13 cellular contexts compared by ENCODE assay signal in genomic region chr14:24397639-24398297, GRCh38. TPM values are rescaled to one million over a fixed set of nuclear protein-coding genes. Genes with fewer than 3 reads are reported as not detected.
DNase-seq lines count a peak whose midpoint lies in the region; ATAC-seq and TF ChIP-seq lines count a peak whose summit lies in the region.
"Had no signal": no experiment of that assay in that cellular context is flagged by ENCODE, and none has a peak within 500 bp of the region (broad histone marks: within the 10 kb centered on the region; RNA-seq: fewer than 3 reads in every experiment).

No MANE protein-coding gene starts in this region.

- H3K4me3 ChIP-seq in heart right ventricle (peak overlapping the region in 6 of 10 donors; percentile 49 to 83 (median 78)), esophagus squamous epithelium (peak overlapping the region in 2 of 4 donors; percentile 76 to 77), osteoblast (ENCODE audit: insufficient read depth, low read length) (no peak overlapping the region), vagina (peak overlapping the region; percentile 69 to 79)
- H3K4me3 ChIP-seq: MG63 had no signal

- no peaks in the 10 kb centered on the region for H3K9me3 ChIP-seq in heart right ventricle
- no peaks in the 10 kb centered on the region for H3K9me3 ChIP-seq in esophagus squamous epithelium
- no peaks in the 10 kb centered on the region for H3K9me3 ChIP-seq in osteoblast (ENCODE audit: low read depth, low read length)
- H3K9me3 ChIP-seq in vagina: no peaks in the 10 kb centered on the region
- H3K9me3 ChIP-seq: adrenal gland, MG63 had no signal

- H3K27ac ChIP-seq in heart right ventricle (peak overlapping the region; percentile 67 to 90 (median 86)), esophagus squamous epithelium (peak overlapping the region; percentile 83 to 91 (median 88)), osteoblast (ENCODE audit: low read depth, low read length) (no peak overlapping the region), vagina (peak overlapping the region; percentile 91)

- no peak for TF ChIP-seq CTCF in heart right ventricle (IDR thresholded peaks at IDR 0.05)
- no peak for TF ChIP-seq CTCF in esophagus squamous epithelium (IDR thresholded peaks at IDR 0.05)
- TF ChIP-seq CTCF in osteoblast (IDR thresholded peaks at IDR 0.05; ENCODE audit: extremely low read depth, low read depth, low read length): no peak
- no peak for TF ChIP-seq CTCF in vagina (IDR thresholded peaks at IDR 0.05)

- H2AFZ ChIP-seq in osteoblast (ENCODE audit: low read length): no peak overlapping the region

- H3K4me2 ChIP-seq in osteoblast (ENCODE audit: insufficient read depth, low read length): peak overlapping the region; percentile 9

- ATAC-seq in heart right ventricle: peak in 3 of 8 donors; percentile 5 to 15 (median 13)
- no peak for ATAC-seq in stimulated activated naive CD8-positive, alpha-beta T cell treated with anti-CD3 and anti-CD28 coated beads, Interleukin-15, Interleukin-2, amounts not matched to agents 100 U/mL and 50 U/mL, for 24 hours
- ATAC-seq: stimulated activated effector memory CD8-positive, alpha-beta T cell treated with anti-CD3 and anti-CD28 coated beads, Interleukin-12 subunit alpha, Interleukin-12 subunit beta, amount 100 ng/mL, for 72 hours had no signal

- TF ChIP-seq POLR2A in esophagus squamous epithelium (IDR thresholded peaks at IDR 0.05) (no peak), vagina (IDR thresholded peaks at IDR 0.05) (no peak)

- H3K27me3 ChIP-seq in heart right ventricle: no peaks in the 10 kb centered on the region
- H3K27me3 ChIP-seq in esophagus squamous epithelium: no peaks in the 10 kb centered on the region
- no peaks in the 10 kb centered on the region for H3K27me3 ChIP-seq in osteoblast (ENCODE audit: insufficient read depth, low read length)
- no peaks in the 10 kb centered on the region for H3K27me3 ChIP-seq in vagina
- H3K27me3 ChIP-seq: adrenal gland, MG63 had no signal

- DNase-seq in heart right ventricle (no peak), cardiac septum (ENCODE audit: low spot score) (no peak), esophagus squamous epithelium (lab: John Stamatoyannopoulos, UW) (no peak), osteoblast (ENCODE audit: insufficient read length, low spot score, missing footprints) (no peak), vagina (ENCODE audit: extremely low spot score in 2 of 2) (no peak), NCI-H187 treated with DMSO at 0.1 percent for 48 hours (lab: John Stamatoyannopoulos, UW) (no peak), middle frontal gyrus (ENCODE audit: extremely low spot score, low spot score) (no peak)
- no peak for DNase-seq in stimulated activated naive CD8-positive, alpha-beta T cell treated with anti-CD3 and anti-CD28 coated beads, Interleukin-15, Interleukin-2, amounts not matched to agents 100 U/mL and 50 U/mL, for 24 hours
- DNase-seq: activated CD4-positive, alpha-beta memory T cell treated with anti-CD3 and anti-CD28 coated beads for 36 hours; MG63; NCI-H748 treated with DMSO at 0.1 percent for 48 hours had no signal

- 44 to 61% methylated on average over 6 of the region's 6 CpGs for WGBS in heart right ventricle, 2 donors
- WGBS in esophagus squamous epithelium, 2 donors: 55 to 56% methylated on average over 4 to 6 of the region's 6 CpGs

- no peaks in the 10 kb centered on the region for H3K79me2 ChIP-seq in osteoblast (ENCODE audit: insufficient read depth, low read length)

- H4K20me1 ChIP-seq in osteoblast (ENCODE audit: insufficient read depth, low read length): no peaks in the 10 kb centered on the region

- H3K36me3 ChIP-seq in heart right ventricle (no peaks in the 10 kb centered on the region), esophagus squamous epithelium (peaks cover 0 to 3% (median 0%) of the 10 kb centered on the region in 3 donors), osteoblast (ENCODE audit: insufficient read depth, low read length) (no peaks in the 10 kb centered on the region), vagina (no peaks in the 10 kb centered on the region)
- H3K36me3 ChIP-seq: adrenal gland, MG63 had no signal

- intact Hi-C loops in heart right ventricle (cut with DNase I) (loop anchor here in 4 of 10 donors (2.0 kb wide), 2 partner anchors 31 kb away; partner anchors contain the start of genes CBLN3 (in 1 of the 4) and KHNYN (in 1 of the 4)), cardiac septum (cut with DNase I) (loop anchor here (2.0 kb wide), 1 partner anchor 31 kb away; no protein-coding TSS in a partner anchor), esophagus squamous epithelium (cut with DNase I) (no loop called here), vagina (cut with DNase I) (no loop called here)

- H3K4me1 ChIP-seq in heart right ventricle (peaks cover 11 to 53% (median 38%) of the 10 kb centered on the region in 9 donors), esophagus squamous epithelium (peaks cover 48 to 90% (median 50%) of the 10 kb centered on the region in 3 donors), osteoblast (ENCODE audit: insufficient read depth, low read length) (peaks cover 12% of the 10 kb centered on the region), vagina (peaks cover 57% of the 10 kb centered on the region)

RNA-seq across cellular contexts. Expression of gene NYNRIN, which starts 1.0 kb away (rescaled TPM):
- total RNA-seq in heart right ventricle (1 to 10 TPM; 3.6 to 9.0 (median 6.4) TPM), cardiac septum (5.0 TPM), esophagus squamous epithelium (10 to 100 TPM in 3 of 4 donors, 1 to 10 TPM in 1; 4.7 to 14.7 (median 11.8) TPM), osteoblast (7.2 and 9.1 TPM in 2 replicates), vagina (14.7 TPM)
- polyA plus RNA-seq in heart right ventricle: 1 to 10 TPM; 4.6 to 6.8 TPM

RNA-seq across cellular contexts. Expression of gene NFATC4, which starts 29.8 kb away (rescaled TPM):
- total RNA-seq in heart right ventricle (10 to 100 TPM in 4 of 10 donors, 1 to 10 TPM in 6; 3.0 to 42.0 (median 7.8) TPM), cardiac septum (13.3 TPM), esophagus squamous epithelium (10 to 100 TPM in 2 of 4 donors, 1 to 10 TPM in 2; 2.7 to 22.5 (median 9.2) TPM), osteoblast (101 and 107 TPM in 2 replicates), vagina (47.9 TPM)
- polyA plus RNA-seq in heart right ventricle: 10 to 100 TPM; 28.7 to 69.2 TPM
- total RNA-seq: activated CD4-positive, alpha-beta memory T cell treated with anti-CD3 and anti-CD28 coated beads for 36 hours had no signal

RNA-seq across cellular contexts. Expression of gene CBLN3, which starts 31.7 kb away (rescaled TPM):
- 1 to 10 TPM in 4 of 10 donors, under 1 TPM in 6; 0.24 to 2.5 (median 0.80) TPM for total RNA-seq in heart right ventricle
- 1 to 10 TPM; 1.0 to 1.8 TPM for polyA plus RNA-seq in heart right ventricle
- 1.2 TPM for total RNA-seq in cardiac septum
- total RNA-seq in esophagus squamous epithelium: under 1 TPM in 3 of 4 donors, not detected in 1; 0.13 to 0.95 (median 0.85) TPM
- 3.5 and 4.0 TPM in 2 replicates for total RNA-seq in osteoblast
- 1.7 TPM for total RNA-seq in vagina

RNA-seq across cellular contexts. Expression of gene KHNYN, which starts 32.0 kb away (rescaled TPM):
- total RNA-seq in heart right ventricle: 10 to 100 TPM; 14.3 to 30.1 (median 17.9) TPM
- 10 to 100 TPM; 14.0 to 20.9 TPM for polyA plus RNA-seq in heart right ventricle
- total RNA-seq in cardiac septum: 23.5 TPM
- total RNA-seq in esophagus squamous epithelium: 10 to 100 TPM; 35.6 to 68.9 (median 42.9) TPM
- total RNA-seq in osteoblast: 58.6 and 62.5 TPM in 2 replicates
- total RNA-seq in vagina: 41.7 TPM

RNA-seq across cellular contexts. Expression of gene SDR39U1, which starts 44.8 kb away (rescaled TPM):
- 10 to 100 TPM; 55.6 to 93.6 (median 67.4) TPM for total RNA-seq in heart right ventricle
- 100 to 1,000 TPM in 1 of 2 donors, 10 to 100 TPM in 1; 88.5 to 108 TPM for polyA plus RNA-seq in heart right ventricle
- 58.5 TPM for total RNA-seq in cardiac septum
- 10 to 100 TPM; 16.1 to 36.0 (median 20.4) TPM for total RNA-seq in esophagus squamous epithelium
- 11.6 and 13.0 TPM in 2 replicates for total RNA-seq in osteoblast
- 43.2 TPM for total RNA-seq in vagina
